In the genomic region with DNA sequence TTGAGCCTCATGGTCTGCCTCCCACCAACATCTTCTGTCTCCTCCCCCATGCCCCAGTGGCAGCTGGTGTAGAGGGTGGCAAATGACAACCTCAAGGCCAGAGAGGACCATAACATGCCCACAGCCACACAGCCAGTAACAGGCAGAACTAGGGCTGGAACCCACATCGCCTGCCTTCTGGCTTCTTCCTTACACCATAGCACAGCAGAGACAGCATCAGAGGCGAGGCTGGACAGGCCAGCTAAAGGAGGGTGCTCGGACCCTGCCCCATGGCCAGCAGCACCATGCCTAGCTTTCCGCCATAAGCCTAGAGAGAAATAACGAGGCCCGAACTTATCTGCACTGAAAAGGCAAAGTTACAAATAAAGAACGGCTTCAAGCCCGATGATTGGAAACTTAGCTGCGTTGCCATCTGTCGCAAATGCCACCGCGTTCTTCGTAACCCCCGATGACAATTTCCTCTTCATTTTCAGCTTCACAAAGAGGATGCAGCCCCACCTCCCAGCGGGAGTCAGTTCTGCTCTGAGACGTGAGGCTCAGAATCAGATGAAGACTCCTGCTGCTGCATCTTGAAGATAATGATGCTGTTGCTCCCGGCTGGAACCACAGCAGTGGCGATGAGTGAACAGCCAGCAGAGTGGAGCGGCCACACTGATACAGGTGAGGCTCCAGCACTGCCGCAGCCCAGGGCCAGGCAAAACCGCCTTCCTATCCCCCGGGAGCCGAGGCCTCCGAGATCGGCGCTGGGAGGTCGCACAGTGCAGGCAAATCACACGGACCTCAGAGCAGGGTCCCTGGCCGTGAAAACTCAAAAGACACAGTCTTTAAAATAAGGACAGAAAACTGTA, we compare ENCODE assay signal across 13 cellular contexts.
"Had no signal": no experiment of that assay in that cellular context is flagged by ENCODE, and none has a peak within 500 bp of the region (broad histone marks: within the 10 kb centered on the region; RNA-seq: fewer than 3 reads in every experiment).

No MANE protein-coding gene starts in this region.

- H3K4me3 ChIP-seq: body of pancreas, mucosa of descending colon, psoas muscle had no signal

- DNase-seq: activated naive CD4-positive, alpha-beta T cell treated with anti-CD3 and anti-CD28 coated beads, Interleukin-2, amount 10 ng/mL, durations not matched to agents 7 days and 5 days; body of pancreas; dermis blood vessel endothelial cell; erythroblast; hypothalamus; mammary epithelial cell; occipital lobe; stimulated activated CD4-positive, alpha-beta T cell treated with anti-CD3 and anti-CD28 coated beads, Interleukin-12 subunit alpha, Interleukin-12 subunit beta, amount 100 ng/mL, for 4 hours; stimulated activated naive CD4-positive, alpha-beta T cell; T-helper 2 cell had no signal

- H3K4me1 ChIP-seq: psoas muscle had no signal

- H3K27ac ChIP-seq: body of pancreas, psoas muscle had no signal

- H3K4me1 Mint-ChIP-seq: activated naive CD4-positive, alpha-beta T cell treated with anti-CD3 and anti-CD28 coated beads, Interleukin-2, amount 10 ng/mL, durations not matched to agents 7 days and 5 days had no signal

- H3K9me3 ChIP-seq: body of pancreas, mucosa of descending colon, psoas muscle had no signal

- H3K36me3 Mint-ChIP-seq: activated naive CD4-positive, alpha-beta T cell treated with anti-CD3 and anti-CD28 coated beads, Interleukin-2, amount 10 ng/mL, durations not matched to agents 7 days and 5 days; naive thymus-derived CD8-positive, alpha-beta T cell had no signal

- ATAC-seq: body of pancreas; mucosa of descending colon; naive thymus-derived CD8-positive, alpha-beta T cell; psoas muscle had no signal

- H3K27me3 ChIP-seq: body of pancreas had no signal

- H3K9me3 Mint-ChIP-seq: activated naive CD4-positive, alpha-beta T cell treated with anti-CD3 and anti-CD28 coated beads, Interleukin-2, amount 10 ng/mL, durations not matched to agents 7 days and 5 days; naive thymus-derived CD8-positive, alpha-beta T cell had no signal

- H3K4me3 Mint-ChIP-seq: activated naive CD4-positive, alpha-beta T cell treated with anti-CD3 and anti-CD28 coated beads, Interleukin-2, amount 10 ng/mL, durations not matched to agents 7 days and 5 days; naive thymus-derived CD8-positive, alpha-beta T cell had no signal

- H3K27ac Mint-ChIP-seq: activated naive CD4-positive, alpha-beta T cell treated with anti-CD3 and anti-CD28 coated beads, Interleukin-2, amount 10 ng/mL, durations not matched to agents 7 days and 5 days; naive thymus-derived CD8-positive, alpha-beta T cell had no signal
